ENCODE assay signal across 19 cellular contexts in genomic region chr12:112777387-112778025, GRCh38. TPM values are rescaled to one million over a fixed set of nuclear protein-coding genes. Genes with fewer than 3 reads are reported as not detected.
"Had no signal": no experiment of that assay in that cellular context is flagged by ENCODE, and none has a peak within 500 bp of the region (broad histone marks: within the 10 kb centered on the region; RNA-seq: fewer than 3 reads in every experiment).

No MANE protein-coding gene starts in this region.

- H3K36me3 ChIP-seq: suprapubic skin, upper lobe of left lung had no signal

- ATAC-seq: activated CD4-positive, alpha-beta T cell treated with anti-CD3 and anti-CD28 coated beads for 36 hours; activated CD8-positive, alpha-beta T cell treated with anti-CD3 and anti-CD28 coated beads for 36 hours; stimulated activated naive CD8-positive, alpha-beta T cell treated with anti-CD3 and anti-CD28 coated beads, Interleukin-15, Interleukin-2, amounts not matched to agents 100 U/mL and 50 U/mL, for 24 hours; T-cell had no signal

- H3K9ac ChIP-seq: parathyroid adenoma had no signal

- H3K9me3 ChIP-seq: suprapubic skin, upper lobe of left lung had no signal

- H3K4me1 ChIP-seq: parathyroid adenoma, suprapubic skin, upper lobe of left lung had no signal

- H3K27me3 ChIP-seq: upper lobe of left lung had no signal

- DNase-seq: activated CD4-positive, alpha-beta T cell treated with anti-CD3 and anti-CD28 coated beads for 36 hours; activated CD8-positive, alpha-beta memory T cell treated with anti-CD3 and anti-CD28 coated beads, Interleukin-2, amount 50 U/mL, for 48 hours; activated CD8-positive, alpha-beta T cell treated with anti-CD3 and anti-CD28 coated beads for 36 hours; activated naive CD4-positive, alpha-beta T cell treated with Interleukin-2 at 50 U/mL for 16 hours; central memory CD4-positive, alpha-beta T cell; midbrain; stimulated activated CD4-positive, alpha-beta T cell treated with anti-CD3 and anti-CD28 coated beads, Interleukin-4, amount 100 ng/mL, for 1 hour; stimulated activated CD8-positive, alpha-beta memory T cell treated with anti-CD3 and anti-CD28 coated beads, Interleukin-4, amount 100 ng/mL, for 48 hours; stimulated activated naive CD8-positive, alpha-beta T cell treated with anti-CD3 and anti-CD28 coated beads, Interleukin-15, Interleukin-2, amounts not matched to agents 100 U/mL and 50 U/mL, for 24 hours; T-cell; upper lobe of left lung had no signal

- H3K27ac ChIP-seq: parathyroid adenoma, suprapubic skin, upper lobe of left lung, VCaP had no signal

- H3K4me3 ChIP-seq: suprapubic skin, upper lobe of left lung had no signal

RNA-seq across cellular contexts. Expression of gene RPH3A, which starts 14.0 kb away (rescaled TPM):
- total RNA-seq: activated CD4-positive, alpha-beta T cell treated with anti-CD3 and anti-CD28 coated beads for 36 hours; activated CD8-positive, alpha-beta T cell treated with anti-CD3 and anti-CD28 coated beads for 36 hours; activated T-helper 1 cell treated with anti-CD3 and anti-CD28 coated beads, Interleukin-12 subunit alpha, Interleukin-12 subunit beta, Interleukin-2, Interleukin-4 antibody, amounts not matched to agents 30 ng/mL and 10 ng/mL and 1 ng/mL, durations not matched to agents 14 hours and 24 hours and 36 hours; glomerular endothelial cell; lower leg skin; renal cortical epithelial cell; suprapubic skin; T-cell had no signal
- polyA plus RNA-seq: esophagus had no signal
